ENCODE assay signal across 15 cellular contexts in the genomic region with DNA sequence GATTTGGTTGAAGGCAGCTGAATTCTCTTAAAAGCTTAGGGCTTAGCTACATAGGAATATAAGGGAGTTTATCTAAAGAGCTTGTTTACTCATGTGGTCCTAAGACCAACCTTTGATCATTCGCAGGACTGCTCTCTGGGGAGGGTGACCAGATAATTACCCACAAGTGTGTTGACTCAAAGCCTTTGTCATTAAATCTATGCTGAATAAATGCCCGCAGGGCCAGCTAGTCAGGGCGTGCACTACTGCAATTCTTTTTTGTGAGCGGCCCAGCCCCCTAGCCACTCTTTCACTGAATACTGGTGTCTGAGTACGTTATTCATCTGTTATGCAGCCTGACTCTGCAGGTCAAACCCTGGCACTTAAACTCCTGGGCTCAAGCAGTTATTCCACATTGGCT.
"Had no signal": no experiment of that assay in that cellular context is flagged by ENCODE, and none has a peak within 500 bp of the region (broad histone marks: within the 10 kb centered on the region; RNA-seq: fewer than 3 reads in every experiment).

No MANE protein-coding gene starts in this region.

- H3K9me3 Mint-ChIP-seq: memory B cell, natural killer cell had no signal

- H3K4me3 ChIP-seq: body of pancreas had no signal

- DNase-seq: activated CD4-positive, alpha-beta memory T cell treated with anti-CD3 and anti-CD28 coated beads for 36 hours; activated CD4-positive, alpha-beta T cell treated with anti-CD3 and anti-CD28 coated beads for 36 hours; activated gamma-delta T cell treated with Interleukin-2 at 50 U/mL for 16 hours; activated naive CD8-positive, alpha-beta T cell treated with anti-CD3 and anti-CD28 coated beads for 36 hours; activated T-cell treated with anti-CD3 and anti-CD28 coated beads, Interleukin-2, amount 50 U/mL, for 72 hours; amygdala; body of pancreas; caudate nucleus; hypothalamus; kidney glomerular epithelial cell; left ventricle myocardium superior; natural killer cell; stimulated activated CD4-positive, alpha-beta T cell treated with anti-CD3 and anti-CD28 coated beads, Interleukin-12 subunit alpha, Interleukin-12 subunit beta, amount 100 ng/mL, for 4 hours; stimulated activated CD4-positive, alpha-beta T cell treated with anti-CD3 and anti-CD28 coated beads, Interleukin-2, amount 100 ng/mL, for 24 hours had no signal

- H3K4me1 Mint-ChIP-seq: activated CD4-positive, alpha-beta T cell treated with anti-CD3 and anti-CD28 coated beads for 36 hours; activated naive CD8-positive, alpha-beta T cell treated with anti-CD3 and anti-CD28 coated beads for 36 hours; memory B cell; natural killer cell had no signal

- H3K27ac ChIP-seq: body of pancreas had no signal

- H3K27ac Mint-ChIP-seq: activated CD4-positive, alpha-beta memory T cell treated with anti-CD3 and anti-CD28 coated beads for 36 hours; activated CD4-positive, alpha-beta T cell treated with anti-CD3 and anti-CD28 coated beads for 36 hours; activated naive CD8-positive, alpha-beta T cell treated with anti-CD3 and anti-CD28 coated beads for 36 hours; activated T-cell treated with anti-CD3 and anti-CD28 coated beads, Interleukin-2, amount 50 U/mL, for 72 hours; memory B cell; natural killer cell had no signal

- ATAC-seq: activated CD4-positive, alpha-beta T cell treated with anti-CD3 and anti-CD28 coated beads for 36 hours; activated T-cell treated with anti-CD3 and anti-CD28 coated beads, Interleukin-2, amount 50 U/mL, for 72 hours; body of pancreas; left ventricle myocardium superior; natural killer cell had no signal

- H3K4me1 ChIP-seq: body of pancreas had no signal

- H3K27me3 Mint-ChIP-seq: activated CD4-positive, alpha-beta memory T cell treated with anti-CD3 and anti-CD28 coated beads for 36 hours; activated CD4-positive, alpha-beta T cell treated with anti-CD3 and anti-CD28 coated beads for 36 hours; activated naive CD8-positive, alpha-beta T cell treated with anti-CD3 and anti-CD28 coated beads for 36 hours; memory B cell had no signal

- H3K4me3 Mint-ChIP-seq: activated CD4-positive, alpha-beta memory T cell treated with anti-CD3 and anti-CD28 coated beads for 36 hours; activated CD4-positive, alpha-beta T cell treated with anti-CD3 and anti-CD28 coated beads for 36 hours; activated naive CD8-positive, alpha-beta T cell treated with anti-CD3 and anti-CD28 coated beads for 36 hours; activated T-cell treated with anti-CD3 and anti-CD28 coated beads, Interleukin-2, amount 50 U/mL, for 72 hours; memory B cell; natural killer cell had no signal

- H3K27me3 ChIP-seq: body of pancreas had no signal
